ENCODE assay signal across 8 cellular contexts in the genomic region with DNA sequence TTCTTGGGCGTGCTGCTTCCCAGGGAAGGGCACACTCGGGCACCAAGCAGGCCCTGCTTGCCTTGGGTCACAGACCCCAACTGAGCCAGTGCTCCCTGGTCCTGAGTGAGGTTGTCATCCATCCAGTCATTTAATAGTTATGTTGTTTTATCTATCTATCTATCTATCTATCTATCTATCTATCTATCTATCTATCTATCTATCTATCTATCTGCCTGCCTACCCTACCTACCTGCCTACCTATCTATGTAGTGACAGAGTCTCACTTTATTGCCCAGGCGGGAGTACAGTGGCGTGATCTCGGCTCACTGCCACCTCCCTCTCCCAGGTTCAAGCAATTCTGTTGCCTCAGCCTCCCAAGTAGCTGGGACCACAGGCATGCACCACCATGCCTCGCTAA.
DNase-seq lines count a peak whose midpoint lies in the region; ATAC-seq and TF ChIP-seq lines count a peak whose summit lies in the region.
"Not testable (repeated sequence)": the region's sequence is repeated elsewhere in the genome, so short reads cannot be mapped to it uniquely, and the experiment has no call there.

No MANE protein-coding gene starts in this region.

- peak overlapping the region; percentile 95 for H2BK5ac ChIP-seq in IMR-90 (ENCODE audit: low read depth, low read length, poor library complexity, severe bottlenecking)
- H2BK5ac ChIP-seq in trophoblast cell (ENCODE audit: low read depth, low read length, poor library complexity) = peak overlapping the region; percentile 45

- POLR2A ChIA-PET in Caco-2 (lab: Charles Lee); IMR-90 (lab: Charles Lee; ENCODE audit: unreplicated experiment): not testable (repeated sequence)

- CTCF ChIA-PET in Caco-2 (lab: Charles Lee); IMR-90 (lab: Yijun Ruan, JAX); mammary epithelial cell (lab: Charles Lee; ENCODE audit: low non-redundant PET): not testable (repeated sequence)

- dilution Hi-C loops in IMR-90 (cut with HindIII; ENCODE audit: low sequenced_read_pairs, unreplicated experiment); mammary epithelial cell (cut with HindIII; ENCODE audit: low sequenced_read_pairs): not testable (repeated sequence)

- not testable (repeated sequence) for H3K36me3 ChIP-seq in Caco-2 (ENCODE audit: control insufficient read depth, insufficient read depth, low read length); IMR-90 (ENCODE audit: control insufficient read depth, insufficient read depth, low read length); mammary epithelial cell (ENCODE audit: insufficient read depth, low read length); fibroblast of lung (ENCODE audit: control insufficient read depth, insufficient read depth, low read length); trophoblast cell (ENCODE audit: control insufficient read depth in 1 of 2, insufficient read depth in 2 of 2, low read length in 2 of 2)
- H3K36me3 ChIP-seq in RWPE2 (ENCODE audit: low read depth) = peaks cover 10% of the 10 kb centered on the region; the same call in 1 of the 2 replicates

- H2AK9ac ChIP-seq in IMR-90 (replicated peaks; ENCODE audit: low read depth, low read length, poor library complexity) = peak overlapping the region; percentile 92

- not testable (repeated sequence) for H3K4me3 Mint-ChIP-seq in Caco-2 (ENCODE audit: unreplicated experiment); stimulated activated naive B cell treated with anti-CD40 and anti-IgM and Interleukin-4, amounts not matched to agents 10 μg/mL and 1 μg/mL and 100 μg/mL, for 72 hours

- H2AFZ ChIP-seq in IMR-90 (replicated peaks; ENCODE audit: low read length, poor library complexity) = peak overlapping the region; percentile 71
- H2AFZ ChIP-seq in mammary epithelial cell (ENCODE audit: low read depth, low read length); fibroblast of lung (ENCODE audit: low read length); trophoblast cell (ENCODE audit: insufficient read depth, low read length, poor library complexity): not testable (repeated sequence)

- H2BK120ac ChIP-seq in IMR-90 (ENCODE audit: low read depth, low read length) = peak overlapping the region; percentile 98
- H2BK120ac ChIP-seq in trophoblast cell (ENCODE audit: insufficient read depth, low read length, poor library complexity) = peak overlapping the region; percentile 73

- not testable (repeated sequence) for H3K9me3 Mint-ChIP-seq in Caco-2 (ENCODE audit: unreplicated experiment); stimulated activated naive B cell treated with anti-CD40 and anti-IgM and Interleukin-4, amounts not matched to agents 10 μg/mL and 1 μg/mL and 100 μg/mL, for 72 hours

- peak overlapping the region; percentile 97 for H4K91ac ChIP-seq in IMR-90 (ENCODE audit: insufficient read depth, low read depth, low read length)
- peak overlapping the region; percentile 85 for H4K91ac ChIP-seq in trophoblast cell (ENCODE audit: low read depth, low read length)

- peak overlapping the region; percentile 98 for H2BK20ac ChIP-seq in IMR-90 (ENCODE audit: low read depth, low read length)

- peaks cover 14% of the 10 kb centered on the region for H3K4me1 Mint-ChIP-seq in Caco-2 (ENCODE audit: low read depth, unreplicated experiment)
- H3K4me1 Mint-ChIP-seq in stimulated activated naive B cell treated with anti-CD40 and anti-IgM and Interleukin-4, amounts not matched to agents 10 μg/mL and 1 μg/mL and 100 μg/mL, for 72 hours = peaks cover 18 to 57% of the 10 kb centered on the region in 2 donors

- peaks cover 86% of the 10 kb centered on the region for H3K36me3 Mint-ChIP-seq in Caco-2 (ENCODE audit: insufficient read depth, unreplicated experiment)
- H3K36me3 Mint-ChIP-seq in stimulated activated naive B cell treated with anti-CD40 and anti-IgM and Interleukin-4, amounts not matched to agents 10 μg/mL and 1 μg/mL and 100 μg/mL, for 72 hours = peaks cover 31 to 45% of the 10 kb centered on the region in 2 donors

- peak overlapping the region; percentile 29 for H2BK12ac ChIP-seq in trophoblast cell (ENCODE audit: low read length)

- not testable (repeated sequence) for ATAC-seq in IMR-90 (ENCODE audit: low read depth); RWPE2 (ENCODE audit: low read depth); stimulated activated naive B cell treated with anti-CD40 and anti-IgM and Interleukin-4, amounts not matched to agents 10 μg/mL and 1 μg/mL and 100 μg/mL, for 72 hours (replicated peaks)

- H3K9me3 ChIP-seq in Caco-2; IMR-90 (ENCODE audit: control insufficient read depth, insufficient read depth, low read length); RWPE2 (ENCODE audit: severe bottlenecking); mammary epithelial cell (replicated peaks; ENCODE audit: insufficient read depth, low read length); fibroblast of lung (ENCODE audit: control insufficient read depth, insufficient read depth, low read depth, low read length); trophoblast cell (ENCODE audit: insufficient read depth, low read depth, low read length): not testable (repeated sequence)

- peak overlapping the region; percentile 69 for H3K27ac Mint-ChIP-seq in Caco-2 (ENCODE audit: unreplicated experiment)
- H3K27ac Mint-ChIP-seq in stimulated activated naive B cell treated with anti-CD40 and anti-IgM and Interleukin-4, amounts not matched to agents 10 μg/mL and 1 μg/mL and 100 μg/mL, for 72 hours = peak overlapping the region; percentile 72

- H3K4me2 ChIP-seq in IMR-90 (ENCODE audit: low read depth, low read length); mammary epithelial cell (ENCODE audit: insufficient read depth, low read depth, low read length); fibroblast of lung (ENCODE audit: extremely low read depth, insufficient read depth, low read length); trophoblast cell (ENCODE audit: low read length): not testable (repeated sequence)

- not testable (repeated sequence) for H4K12ac ChIP-seq in trophoblast cell (ENCODE audit: low read depth, low read length)

- peak overlapping the region; percentile 94 for H4K5ac ChIP-seq in IMR-90 (ENCODE audit: low read depth, low read length)

- not testable (repeated sequence) for H3K79me2 ChIP-seq in mammary epithelial cell (ENCODE audit: insufficient read depth, low read length); fibroblast of lung (ENCODE audit: control insufficient read depth, insufficient read depth, low read length); trophoblast cell (ENCODE audit: control insufficient read depth, insufficient read depth, low read length, poor library complexity)

- H3K56ac ChIP-seq in IMR-90 (ENCODE audit: extremely low read depth, insufficient read depth, low read length) = not testable (repeated sequence)

- H3K18ac ChIP-seq in IMR-90 (ENCODE audit: low read depth, low read length) = peak overlapping the region; percentile 82
- not testable (repeated sequence) for H3K18ac ChIP-seq in trophoblast cell (ENCODE audit: low read length)

- not testable (repeated sequence) for H3K4me1 ChIP-seq in Caco-2; RWPE2 (ENCODE audit: insufficient read depth, poor library complexity, severe bottlenecking); mammary epithelial cell (ENCODE audit: insufficient read depth, low read length); fibroblast of lung (ENCODE audit: control insufficient read depth, extremely low read depth, insufficient read depth, low read length); trophoblast cell (ENCODE audit: control insufficient read depth in 1 of 2, insufficient read depth in 2 of 2, low read length in 2 of 2)
- peaks cover 10% of the 10 kb centered on the region for H3K4me1 ChIP-seq in IMR-90 (ENCODE audit: control insufficient read depth, insufficient read depth, low read length)

- in situ Hi-C loops in IMR-90 (cut with MboI; ENCODE audit: low sequenced_read_pairs); mammary epithelial cell (cut with MboI; ENCODE audit: low sequenced_read_pairs in 2 of 2): not testable (repeated sequence)

- not testable (repeated sequence) for TF ChIP-seq POLR2A in IMR-90 (IDR thresholded peaks at IDR 0.05; ENCODE audit: low read depth, low read length)

- H3K14ac ChIP-seq in IMR-90 (replicated peaks; ENCODE audit: low read depth, low read length) (peak overlapping the region; percentile 93), trophoblast cell (ENCODE audit: low read length) (peak overlapping the region; percentile 57)

- H3K27ac ChIP-seq in 22Rv1 (peak overlapping the region; percentile 47), IMR-90 (ENCODE audit: insufficient read depth, low read length) (peak overlapping the region; percentile 86), RWPE2 (ENCODE audit: poor library complexity, severe bottlenecking) (peak overlapping the region; percentile 16), mammary epithelial cell (ENCODE audit: insufficient read depth, low read depth, low read length) (peak overlapping the region; percentile 10), fibroblast of lung (ENCODE audit: insufficient read depth, low read length) (peak overlapping the region; percentile 10)
- not testable (repeated sequence) for H3K27ac ChIP-seq in trophoblast cell (ENCODE audit: low read depth, low read length)

- H4K8ac ChIP-seq in IMR-90 (ENCODE audit: low read depth in 2 of 2, low read length in 2 of 2) = peak overlapping the region; percentile 86 to 88; a peak in 3 of 4 replicates
- H4K8ac ChIP-seq in trophoblast cell (ENCODE audit: low read depth, low read length) = peak overlapping the region; percentile 10

- not testable (repeated sequence) for H3K9ac ChIP-seq in IMR-90 (ENCODE audit: low read depth, low read length); mammary epithelial cell (ENCODE audit: insufficient read depth, low read length); fibroblast of lung (ENCODE audit: insufficient read depth, low read length); trophoblast cell (ENCODE audit: low read length)

- TF ChIP-seq CTCF in 22Rv1 (IDR thresholded peaks at IDR 0.05); Caco-2 (IDR thresholded peaks at IDR 0.05; ENCODE audit: insufficient read depth in 1 of 2, low read depth in 1 of 2, low read length in 1 of 2, severe bottlenecking in 1 of 2, unreplicated experiment in 1 of 2); IMR-90 (conservative IDR thresholded peaks at IDR 0.05; ENCODE audit: low read depth, low read length); RWPE2 (IDR thresholded peaks at IDR 0.05; ENCODE audit: poor library complexity, severe bottlenecking); mammary epithelial cell (conservative IDR thresholded peaks at IDR 0.05 in 1 of 2, IDR thresholded peaks at IDR 0.05 in 1 of 2; ENCODE audit: extremely low read depth in 1 of 2, insufficient read depth in 1 of 2, low read depth in 1 of 2, low read length in 2 of 2); fibroblast of lung (conservative IDR thresholded peaks at IDR 0.05 in 1 of 2, IDR thresholded peaks at IDR 0.05 in 1 of 2; ENCODE audit: low read depth in 1 of 2, low read length in 2 of 2): not testable (repeated sequence)

- H2AK5ac ChIP-seq in IMR-90 (ENCODE audit: low read depth, low read length) = peak overlapping the region; percentile 100
- peak overlapping the region; percentile 59 for H2AK5ac ChIP-seq in trophoblast cell (ENCODE audit: low read length)

- BruUV-seq in Caco-2 (replicated peaks; lab: Mats Ljungman, UMichigan); IMR-90 (replicated peaks; lab: Mats Ljungman, UMichigan); mammary epithelial cell (replicated peaks; lab: Mats Ljungman, UMichigan): not testable (repeated sequence)

- not testable (repeated sequence) for H3K27me3 ChIP-seq in Caco-2 (replicated peaks; ENCODE audit: control insufficient read depth, insufficient read depth, low read length); IMR-90 (ENCODE audit: control insufficient read depth, insufficient read depth, low read length); RWPE2 (ENCODE audit: insufficient read depth, poor library complexity, severe bottlenecking); mammary epithelial cell (ENCODE audit: insufficient read depth, low read length); fibroblast of lung (ENCODE audit: control insufficient read depth, insufficient read depth, low read length); trophoblast cell (ENCODE audit: insufficient read depth, low read length)

- peak overlapping the region; percentile 66 for H3K23ac ChIP-seq in IMR-90 (ENCODE audit: low read depth, low read length)
- not testable (repeated sequence) for H3K23ac ChIP-seq in trophoblast cell (ENCODE audit: low read length)

- H3K4ac ChIP-seq in IMR-90 (ENCODE audit: low read depth, low read length) = peak overlapping the region; percentile 99
- H3K4ac ChIP-seq in trophoblast cell (ENCODE audit: low read depth, low read length) = not testable (repeated sequence)

- H3K4me3 ChIP-seq in Caco-2 (ENCODE audit: low read depth, low read length); IMR-90 (ENCODE audit: insufficient read depth, low read depth, low read length); RWPE2 (ENCODE audit: severe bottlenecking); mammary epithelial cell (replicated peaks in 1 of 3; ENCODE audit: insufficient read depth in 1 of 3, low read depth in 2 of 3, low read length in 3 of 3); fibroblast of lung (replicated peaks in 1 of 4; ENCODE audit: control extremely low read depth in 1 of 4, insufficient read depth in 1 of 4, low read depth in 3 of 4, low read length in 4 of 4); trophoblast cell (ENCODE audit: low read depth, low read length): not testable (repeated sequence)

- not testable (repeated sequence) for H3K27me3 Mint-ChIP-seq in Caco-2 (ENCODE audit: insufficient read depth, unreplicated experiment); stimulated activated naive B cell treated with anti-CD40 and anti-IgM and Interleukin-4, amounts not matched to agents 10 μg/mL and 1 μg/mL and 100 μg/mL, for 72 hours

- intact Hi-C loops in Caco-2 (cut with micrococcal nuclease; ENCODE audit: unreplicated experiment); IMR-90 (cut with micrococcal nuclease): not testable (repeated sequence)
- intact Hi-C loops in mammary epithelial cell (cut with micrococcal nuclease) = loop anchor here (2.0 kb wide), 1 partner anchor 66 kb away; no protein-coding TSS in a partner anchor

- H4K20me1 ChIP-seq in IMR-90 (ENCODE audit: insufficient read depth, low read length); mammary epithelial cell (ENCODE audit: insufficient read depth, low read length); fibroblast of lung (ENCODE audit: control insufficient read depth, extremely low read depth, insufficient read depth, low read length): not testable (repeated sequence)

- 100% methylated on average over 1 of the region's 6 CpGs; no CpG with 5 or more reads in 1 of the 2 experiments for WGBS in IMR-90 (ENCODE audit: extremely low coverage in 2 of 2, insufficient read length in 1 of 2), 2 experiments
- WGBS in mammary epithelial cell (ENCODE audit: low coverage, missing lambda C conversion rate) = 93% methylated on average over 6 of the region's 6 CpGs
- WGBS in trophoblast cell (ENCODE audit: extremely low coverage, insufficient coverage, insufficient read length) = no CpG with 5 or more reads among the region's 6 CpGs

- H3K79me1 ChIP-seq in IMR-90 (ENCODE audit: low read depth in 1 of 2, low read length in 2 of 2) = peaks cover 36 to 74% of the 10 kb centered on the region in 2 experiments
- H3K79me1 ChIP-seq in trophoblast cell (ENCODE audit: low read length) = not testable (repeated sequence)

- DNase-seq in Caco-2; IMR-90; RWPE2 (ENCODE audit: low spot score); mammary epithelial cell; fibroblast of lung (ENCODE audit: low read depth in 2 of 2); stimulated activated naive B cell treated with anti-CD40 and anti-IgM and Interleukin-4, amounts not matched to agents 10 μg/mL and 1 μg/mL and 100 μg/mL, for 72 hours: not testable (repeated sequence)
- peak in 1 of 2 donors; percentile 50 for DNase-seq in trophoblast cell

- H2BK15ac ChIP-seq in IMR-90 (ENCODE audit: low read depth, low read length) = peak overlapping the region; percentile 91; the same call in 2 of the 3 replicates

- TF ChIP-seq RAD21 in IMR-90 (IDR thresholded peaks at IDR 0.05; ENCODE audit: low read length) = not testable (repeated sequence)

- H3K9me1 ChIP-seq in IMR-90 (ENCODE audit: insufficient read depth, low read length) = peaks cover 24% of the 10 kb centered on the region
